ENCODE assay signal across 14 cellular contexts in genomic region chr2:221844187-221844586, GRCh38.
DNase-seq lines count a peak whose midpoint lies in the region; ATAC-seq and TF ChIP-seq lines count a peak whose summit lies in the region.
"Had no signal": no experiment of that assay in that cellular context is flagged by ENCODE, and none has a peak within 500 bp of the region (broad histone marks: within the 10 kb centered on the region; RNA-seq: fewer than 3 reads in every experiment).

No MANE protein-coding gene starts in this region.

- peak; percentile 12 for DNase-seq in NCI-H2227 (lab: John Stamatoyannopoulos, UW; ENCODE audit: unreplicated experiment)
- DNase-seq in NCI-H2227 treated with DMSO at 0.1 percent for 48 hours (lab: John Stamatoyannopoulos, UW) = no peak
- peak; percentile 38 for DNase-seq in NCI-H2196 treated with DMSO at 0.1 percent for 48 hours (lab: John Stamatoyannopoulos, UW; ENCODE audit: unreplicated experiment)
- DNase-seq in NCI-H2081 treated with DMSO at 0.1 percent for 48 hours (lab: John Stamatoyannopoulos, UW) = no peak
- no peak for DNase-seq in BE2C
- no peak for DNase-seq in Peyer's patch
- DNase-seq: activated CD4-positive, alpha-beta T cell treated with anti-CD3 and anti-CD28 coated beads, Interleukin-2, amount 50 U/mL, for 1 hour; central memory CD4-positive, alpha-beta T cell; hippocampal formation; NCI-H526 treated with DMSO at 0.1 percent for 48 hours; stimulated activated CD4-positive, alpha-beta T cell treated with anti-CD3 and anti-CD28 coated beads, Interleukin-4, amount 100 ng/mL, for 24 hours; stimulated activated naive CD8-positive, alpha-beta T cell treated with anti-CD3 and anti-CD28 coated beads, Interleukin-15, amount 100 ng/mL, for 72 hours had no signal

- TF ChIP-seq POLR2A in Peyer's patch (IDR thresholded peaks at IDR 0.05) = no peak

- H3K9me3 ChIP-seq in BE2C (no peaks in the 10 kb centered on the region), Peyer's patch (no peaks in the 10 kb centered on the region)

- H3K4me1 ChIP-seq in BE2C = no peaks in the 10 kb centered on the region
- H3K4me1 ChIP-seq in Peyer's patch = no peaks in the 10 kb centered on the region

- H3K4me3 ChIP-seq in BE2C (ENCODE audit: low read depth, low read length) (no peak overlapping the region), Peyer's patch (no peak overlapping the region)

- TF ChIP-seq CTCF in BE2C (IDR thresholded peaks at IDR 0.05; ENCODE audit: low read depth, low read length) (no peak), Peyer's patch (IDR thresholded peaks at IDR 0.05) (no peak)

- no peak overlapping the region for H3K27ac ChIP-seq in Peyer's patch

- no peaks in the 10 kb centered on the region for H3K27me3 ChIP-seq in BE2C
- no peaks in the 10 kb centered on the region for H3K27me3 ChIP-seq in Peyer's patch

- peak; percentile 88 for ATAC-seq in HG02884 (IDR thresholded peaks at IDR 0.05; ENCODE audit: unreplicated experiment)
- ATAC-seq in HG03280 (IDR thresholded peaks at IDR 0.05; ENCODE audit: unreplicated experiment) = no peak
- ATAC-seq: stimulated activated naive CD8-positive, alpha-beta T cell treated with anti-CD3 and anti-CD28 coated beads, Interleukin-15, amount 100 ng/mL, for 72 hours had no signal

- H3K36me3 ChIP-seq in BE2C (no peaks in the 10 kb centered on the region), Peyer's patch (no peaks in the 10 kb centered on the region)

Comparison
In these comparisons a context has a peak if more than half of its experiments do, and no peak if none do; other contexts are left out.
1. DNase-seq: peak in NCI-H2227 (single experiment) and NCI-H2196 treated with DMSO at 0.1 percent for 48 hours (single experiment); none in NCI-H2227 treated with DMSO at 0.1 percent for 48 hours (single experiment), NCI-H2081 treated with DMSO at 0.1 percent for 48 hours (single experiment), BE2C (single experiment) and Peyer's patch (0 of 3).